ENCODE assay signal across 9 cellular contexts in the genomic region with DNA sequence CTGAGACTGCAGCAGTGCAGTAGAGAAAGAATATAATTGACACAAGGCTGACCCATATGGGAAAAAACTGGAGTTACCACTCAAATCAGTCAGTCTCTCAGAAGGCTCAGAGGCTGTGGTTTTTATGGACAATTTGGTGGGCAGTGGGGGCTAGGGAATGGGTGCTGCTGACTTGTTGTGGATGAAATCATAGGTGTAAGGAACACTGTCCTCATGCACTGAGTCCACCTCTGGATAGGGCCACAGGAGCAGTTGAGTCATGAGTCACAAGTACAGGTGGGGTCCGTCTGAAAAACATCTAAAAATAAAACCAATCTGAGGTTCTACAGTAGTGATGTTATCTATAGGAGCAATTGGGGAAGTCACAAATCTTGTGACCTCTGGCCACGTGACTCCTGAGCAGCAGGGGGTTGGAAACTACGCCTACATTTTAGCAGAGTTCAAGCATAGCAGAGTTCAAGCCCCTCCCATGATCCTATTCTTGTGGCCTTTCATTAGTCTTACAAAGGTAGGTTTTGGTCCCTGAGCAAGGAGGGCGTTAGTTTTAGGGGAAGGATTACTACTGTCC. TPM values are rescaled to one million over a fixed set of nuclear protein-coding genes. Genes with fewer than 3 reads are reported as not detected.
A peak's percentile ranks its signal among the peaks of the same experiment; 100 is the strongest.
DNase-seq lines count a peak whose midpoint lies in the region; ATAC-seq, FAIRE-seq and TF ChIP-seq lines count a peak whose summit lies in the region.
"Had no signal": no experiment of that assay in that cellular context is flagged by ENCODE, and none has a peak within 500 bp of the region (broad histone marks: within the 10 kb centered on the region; RNA-seq: fewer than 3 reads in every experiment).

No MANE protein-coding gene starts in this region.

- TF ChIP-seq POLR2A in H54 (IDR thresholded peaks at IDR 0.05; ENCODE audit: low read depth, low read length) = no peak

- no peak overlapping the region for H3K4me3 ChIP-seq in MM.1S (ENCODE audit: low read length)
- H3K4me3 ChIP-seq in HAP-1 = no peak overlapping the region
- H3K4me3 ChIP-seq: body of pancreas had no signal

- H3K27me3 ChIP-seq in MM.1S (replicated peaks; ENCODE audit: insufficient read depth, low read length) = no peaks in the 10 kb centered on the region
- no peaks in the 10 kb centered on the region for H3K27me3 ChIP-seq in HAP-1 (ENCODE audit: low read depth)
- H3K27me3 ChIP-seq: body of pancreas had no signal

- ATAC-seq in GM18519 (IDR thresholded peaks at IDR 0.05; ENCODE audit: low FRiP score, unreplicated experiment) = peak; percentile 50
- ATAC-seq: body of pancreas had no signal

- H3K36me3 ChIP-seq in MM.1S (replicated peaks; ENCODE audit: insufficient read depth, low read length) (no peaks in the 10 kb centered on the region), HAP-1 (replicated peaks) (no peaks in the 10 kb centered on the region)

- no peak for DNase-seq in H54 (ENCODE audit: insufficient read length, low spot score)
- DNase-seq in MM.1S = peak; percentile 27
- peak; percentile 43 for DNase-seq in kidney tubule cell (ENCODE audit: low spot score)
- DNase-seq in effector CD8-positive, alpha-beta T cell (lab: John Stamatoyannopoulos, UW) = no peak
- DNase-seq in A172 (ENCODE audit: low spot score) = no peak
- DNase-seq in NCI-H510A treated with DMSO at 0.1 percent for 48 hours (lab: John Stamatoyannopoulos, UW) = no peak
- DNase-seq in HAP-1 (ENCODE audit: low spot score in 2 of 2) = no peak

- no peaks in the 10 kb centered on the region for H4K20me1 ChIP-seq in MM.1S (ENCODE audit: insufficient read depth, low read length)

- H3K4me1 ChIP-seq in MM.1S (ENCODE audit: low read length) = peaks cover 12% of the 10 kb centered on the region; the same call in 1 of the 2 replicates
- H3K4me1 ChIP-seq in HAP-1 = peaks cover 8% of the 10 kb centered on the region

- peak overlapping the region; percentile 72; the same call in 1 of the 2 replicates for H3K27ac ChIP-seq in MM.1S (ENCODE audit: low read length)

- in situ Hi-C loops in HAP-1 (cut with MboI; ENCODE audit: low sequenced_read_pairs) = no loop called here

- peaks cover 4% of the 10 kb centered on the region; the same call in 1 of the 2 replicates for H3F3A ChIP-seq in MM.1S (ENCODE audit: insufficient read depth, low read length)

- H2AFZ ChIP-seq in MM.1S (ENCODE audit: low read length) = peak overlapping the region; percentile 45

- TF ChIP-seq CTCF in MM.1S (IDR thresholded peaks at IDR 0.05; ENCODE audit: low read length) = no peak

- H3K9ac ChIP-seq in MM.1S (ENCODE audit: low read length) = no peak overlapping the region; the same call in 1 of the 2 replicates

- H3K79me2 ChIP-seq in MM.1S (ENCODE audit: low read length) = no peaks in the 10 kb centered on the region

- H3K9me3 ChIP-seq in MM.1S (replicated peaks; ENCODE audit: insufficient read depth, low read length) (no peaks in the 10 kb centered on the region), HAP-1 (no peaks in the 10 kb centered on the region)
- H3K9me3 ChIP-seq: body of pancreas had no signal

- no peaks in the 10 kb centered on the region for H3K9me2 ChIP-seq in MM.1S (replicated peaks; ENCODE audit: insufficient read depth, low read length)

- FAIRE-seq in H54 (lab: Jason Lieb, UNC) = peak; percentile 41

- peak overlapping the region; percentile 15; the same call in 1 of the 2 replicates for H3K4me2 ChIP-seq in MM.1S (ENCODE audit: low read depth, low read length)

RNA-seq across cellular contexts. Expression of gene SGPP1, which starts 18.1 kb away (rescaled TPM):
- 26.2 and 28.1 TPM in 2 replicates for total RNA-seq in A172 (2014; rRNA removed; shearing (Covaris generic))

Comparison
In these comparisons a context has a peak if more than half of its experiments do, and no peak if none do; other contexts are left out.
1. DNase-seq: peak in MM.1S (single experiment) and kidney tubule cell (single experiment); none in H54 (single experiment), effector CD8-positive, alpha-beta T cell (single experiment), A172 (single experiment), NCI-H510A treated with DMSO at 0.1 percent for 48 hours (single experiment) and HAP-1 (0 of 2).